8 cellular contexts compared by ENCODE assay signal in the genomic region with DNA sequence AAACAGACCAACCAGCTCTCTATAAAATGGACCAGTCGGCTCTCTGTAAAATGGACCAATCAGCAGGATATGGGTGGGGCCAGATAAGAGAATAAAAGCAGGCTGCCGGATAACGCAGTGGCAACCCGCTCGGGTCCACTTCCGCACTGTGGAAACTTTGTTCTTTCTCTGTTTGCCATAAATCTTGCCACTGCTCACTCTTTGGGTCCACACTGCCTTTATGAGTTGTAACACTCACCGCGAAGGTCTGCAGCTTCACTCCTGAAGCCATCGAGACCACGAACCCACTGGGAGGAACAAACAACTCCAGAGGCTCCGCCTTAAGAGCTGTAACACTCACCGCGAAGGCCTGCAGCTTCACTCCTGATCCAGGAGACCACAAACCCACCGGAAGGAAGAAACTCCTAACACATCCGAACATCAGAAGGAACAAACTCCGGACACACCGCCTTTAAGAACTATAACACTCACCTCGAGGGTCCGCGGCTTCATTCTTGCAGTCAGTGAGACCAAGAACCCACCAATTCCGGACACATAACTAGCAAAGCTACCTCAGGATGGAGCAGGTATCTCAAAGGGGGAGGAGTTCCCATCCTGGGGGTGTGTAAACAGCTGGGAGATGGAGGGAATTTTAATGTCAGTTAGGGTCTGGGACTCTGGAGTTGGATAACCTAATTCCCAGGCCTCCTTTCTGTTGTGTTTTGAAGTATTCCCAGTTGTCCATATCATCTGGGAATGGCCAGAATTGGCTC. TPM values are rescaled to one million over a fixed set of nuclear protein-coding genes. Genes with fewer than 3 reads are reported as not detected.
DNase-seq lines count a peak whose midpoint lies in the region; ATAC-seq and TF ChIP-seq lines count a peak whose summit lies in the region.
"Not testable (repeated sequence)": the region's sequence is repeated elsewhere in the genome, so short reads cannot be mapped to it uniquely, and the experiment has no call there.

No MANE protein-coding gene starts in this region.

- TF ChIP-seq POLR2A in GM19193 (IDR thresholded peaks at IDR 0.05; ENCODE audit: extremely low read depth, insufficient read depth, insufficient read length) (peak; percentile 72), upper lobe of left lung (IDR thresholded peaks at IDR 0.05) (peak in 1 of 4 donors; percentile 31)

- not testable (repeated sequence) for H3K36me3 Mint-ChIP-seq in activated CD4-positive, alpha-beta memory T cell treated with anti-CD3 and anti-CD28 coated beads, Interleukin-2, amount 10 ng/mL, durations not matched to agents 7 days and 5 days (ENCODE audit: low read depth)

- H3K27ac ChIP-seq in coronary artery = peak overlapping the region in 1 of 2 donors; percentile 15
- not testable (repeated sequence) for H3K27ac ChIP-seq in upper lobe of left lung

- POLR2A ChIA-PET in activated CD4-positive, alpha-beta memory T cell treated with anti-CD3 and anti-CD28 coated beads, Interleukin-2, amount 10 ng/mL, durations not matched to agents 7 days and 5 days (lab: Charles Lee) = interaction anchor here (0.9 to 1.5 kb wide), 3 partner anchors 14 to 101 kb away, joined by 3 to 7 read pairs (median 4); partner anchors contain the start of genes NCBP1 and TSTD2

- H3K27ac Mint-ChIP-seq in activated CD4-positive, alpha-beta memory T cell treated with anti-CD3 and anti-CD28 coated beads, Interleukin-2, amount 10 ng/mL, durations not matched to agents 7 days and 5 days = peak overlapping the region; percentile 76

- not testable (repeated sequence) for ATAC-seq in upper lobe of left lung (ENCODE audit: low FRiP score in 2 of 2)

- DNase-seq in T-helper 9 cell = peak; percentile 4
- DNase-seq in activated CD4-positive, alpha-beta memory T cell treated with anti-CD3 and anti-CD28 coated beads, Interleukin-2, amount 10 ng/mL, durations not matched to agents 7 days and 5 days = peak; percentile 47
- DNase-seq in activated effector memory CD4-positive, alpha-beta T cell treated with anti-CD3 and anti-CD28 coated beads, Interleukin-2, amount 50 U/mL, for 16 hours = peak; percentile 72
- DNase-seq in coronary artery (ENCODE audit: low spot score); upper lobe of left lung: not testable (repeated sequence)
- peak; percentile 14 to 21 for DNase-seq in stimulated activated CD4-positive, alpha-beta T cell treated with anti-CD3 and anti-CD28 coated beads, Interleukin-4, amount 100 ng/mL, for 4 hours

- H3K4me3 ChIP-seq in coronary artery (peak overlapping the region; percentile 55), mononuclear cell (ENCODE audit: low read length) (peak overlapping the region; percentile 49), upper lobe of left lung (peak overlapping the region in 3 of 4 donors; percentile 17 to 32 (median 22))

- peaks cover 0 to 10% (median 0%) of the 10 kb centered on the region in 4 donors for H3K36me3 ChIP-seq in upper lobe of left lung

- not testable (repeated sequence) for H3K27me3 ChIP-seq in mononuclear cell (ENCODE audit: insufficient read depth, low read length); upper lobe of left lung

- WGBS in upper lobe of left lung, 2 donors = 76 to 82% methylated on average over 16 to 21 of the region's 21 CpGs

- TF ChIP-seq EP300 in upper lobe of left lung (IDR thresholded peaks at IDR 0.05) = not testable (repeated sequence)

- peaks cover 11% of the 10 kb centered on the region for H3K4me1 ChIP-seq in mononuclear cell (ENCODE audit: insufficient read depth, low read length)
- not testable (repeated sequence) for H3K4me1 ChIP-seq in upper lobe of left lung

- peak overlapping the region; percentile 75 for H3K4me3 Mint-ChIP-seq in activated CD4-positive, alpha-beta memory T cell treated with anti-CD3 and anti-CD28 coated beads, Interleukin-2, amount 10 ng/mL, durations not matched to agents 7 days and 5 days

- TF ChIP-seq CTCF in coronary artery (IDR thresholded peaks at IDR 0.05); upper lobe of left lung (IDR thresholded peaks at IDR 0.05): not testable (repeated sequence)

- H3K9me3 ChIP-seq in mononuclear cell (ENCODE audit: low read depth, low read length); upper lobe of left lung: not testable (repeated sequence)

- H3K27me3 Mint-ChIP-seq in activated CD4-positive, alpha-beta memory T cell treated with anti-CD3 and anti-CD28 coated beads, Interleukin-2, amount 10 ng/mL, durations not matched to agents 7 days and 5 days = not testable (repeated sequence)

- CTCF ChIA-PET in activated CD4-positive, alpha-beta memory T cell treated with anti-CD3 and anti-CD28 coated beads, Interleukin-2, amount 10 ng/mL, durations not matched to agents 7 days and 5 days (lab: Charles Lee) = interaction anchor here (0.6 to 2.6 kb wide), 4 partner anchors 24 to 1009 kb away, joined by 3 to 11 read pairs (median 4); partner anchors contain the start of genes NCBP1 and TSTD2

- H3K4me1 Mint-ChIP-seq in activated CD4-positive, alpha-beta memory T cell treated with anti-CD3 and anti-CD28 coated beads, Interleukin-2, amount 10 ng/mL, durations not matched to agents 7 days and 5 days = peaks cover 17% of the 10 kb centered on the region

- H3K9me3 Mint-ChIP-seq in activated CD4-positive, alpha-beta memory T cell treated with anti-CD3 and anti-CD28 coated beads, Interleukin-2, amount 10 ng/mL, durations not matched to agents 7 days and 5 days = not testable (repeated sequence)

RNA-seq across cellular contexts. Expression of gene TSTD2, which starts 58.1 kb away (rescaled TPM):
- total RNA-seq in activated CD4-positive, alpha-beta memory T cell treated with anti-CD3 and anti-CD28 coated beads, Interleukin-2, amount 10 ng/mL, durations not matched to agents 7 days and 5 days = 10 to 100 TPM; 10.5 to 12.2 TPM
- 10.5 TPM for total RNA-seq in mononuclear cell
- 10 to 100 TPM; 10.4 to 26.0 (median 21.0) TPM for total RNA-seq in upper lobe of left lung

RNA-seq across cellular contexts. Expression of gene NCBP1, which starts 58.5 kb away (rescaled TPM):
- total RNA-seq in activated CD4-positive, alpha-beta memory T cell treated with anti-CD3 and anti-CD28 coated beads, Interleukin-2, amount 10 ng/mL, durations not matched to agents 7 days and 5 days = 10 to 100 TPM; 34.5 to 36.5 TPM
- total RNA-seq in mononuclear cell (35.3 TPM), upper lobe of left lung (10 to 100 TPM; 16.3 to 51.3 (median 22.1) TPM)
